In genomic region chr9:100160021-100160420, GRCh38 we compare ENCODE assay signal across 21 cellular contexts.
DNase-seq lines count a peak whose midpoint lies in the region; ATAC-seq and TF ChIP-seq lines count a peak whose summit lies in the region.
"Had no signal": no experiment of that assay in that cellular context is flagged by ENCODE, and none has a peak within 500 bp of the region (broad histone marks: within the 10 kb centered on the region; RNA-seq: fewer than 3 reads in every experiment).

No MANE protein-coding gene starts in this region.

- no peak for TF ChIP-seq POLR2A in uterus (IDR thresholded peaks at IDR 0.05)

- H3K4me3 ChIP-seq in choroid plexus epithelial cell (ENCODE audit: low read depth, low read length) (no peak overlapping the region), uterus (no peak overlapping the region)
- H3K4me3 ChIP-seq: SJSA1, smooth muscle cell had no signal

- intact Hi-C loops in uterus (cut with DNase I; ENCODE audit: low total_unique reads) = no loop called here

- H3K4me1 Mint-ChIP-seq in stimulated activated naive B cell treated with anti-CD40 and anti-IgM and Interleukin-4, amounts not matched to agents 10 μg/mL and 1 μg/mL and 100 μg/mL, for 72 hours = peaks cover 11 to 13% of the 10 kb centered on the region in 2 donors
- H3K4me1 Mint-ChIP-seq: activated CD4-positive, alpha-beta T cell treated with anti-CD3 and anti-CD28 coated beads for 36 hours; activated CD8-positive, alpha-beta memory T cell treated with anti-CD3 and anti-CD28 coated beads, Interleukin-2, amount 10 ng/mL, durations not matched to agents 7 days and 5 days; natural killer cell had no signal

- DNase-seq in choroid plexus epithelial cell (ENCODE audit: low read depth) (peak; percentile 84), uterus (no peak), NCI-H2029 (lab: John Stamatoyannopoulos, UW) (no peak)
- no peak for DNase-seq in stimulated activated naive B cell treated with anti-CD40 and anti-IgM and Interleukin-4, amounts not matched to agents 10 μg/mL and 1 μg/mL and 100 μg/mL, for 72 hours
- DNase-seq: activated CD4-positive, alpha-beta T cell treated with anti-CD3 and anti-CD28 coated beads for 36 hours; activated CD8-positive, alpha-beta memory T cell treated with anti-CD3 and anti-CD28 coated beads, Interleukin-2, amount 10 ng/mL, durations not matched to agents 7 days and 5 days; activated effector memory CD4-positive, alpha-beta T cell treated with Interleukin-2 at 50 U/mL for 16 hours; AML-193; effector CD4-positive, alpha-beta T cell; islet precursor cell; mesenchymal stem cell; natural killer cell; NCI-H2171 treated with DMSO at 0.1 percent for 48 hours; NCI-H774; posterior cingulate gyrus; stimulated activated CD8-positive, alpha-beta memory T cell treated with anti-CD3 and anti-CD28 coated beads, Interleukin-4, amount 100 ng/mL, for 48 hours had no signal

- peaks cover 26% of the 10 kb centered on the region in 2 donors for H3K36me3 Mint-ChIP-seq in stimulated activated naive B cell treated with anti-CD40 and anti-IgM and Interleukin-4, amounts not matched to agents 10 μg/mL and 1 μg/mL and 100 μg/mL, for 72 hours
- H3K36me3 Mint-ChIP-seq: natural killer cell had no signal

- H3K27ac ChIP-seq in uterus = no peak overlapping the region
- H3K27ac ChIP-seq: SJSA1 had no signal

- ATAC-seq in GM18868 (IDR thresholded peaks at IDR 0.05; ENCODE audit: unreplicated experiment) = peak; percentile 77
- peak; percentile 52 for ATAC-seq in HG03432 (IDR thresholded peaks at IDR 0.05; ENCODE audit: unreplicated experiment)
- peak; percentile 52 to 60 for ATAC-seq in stimulated activated naive B cell treated with anti-CD40 and anti-IgM and Interleukin-4, amounts not matched to agents 10 μg/mL and 1 μg/mL and 100 μg/mL, for 72 hours (replicated peaks)
- ATAC-seq in GM21528 (IDR thresholded peaks at IDR 0.05; ENCODE audit: low FRiP score, unreplicated experiment) = no peak
- ATAC-seq: activated CD4-positive, alpha-beta T cell treated with anti-CD3 and anti-CD28 coated beads for 36 hours; activated CD8-positive, alpha-beta memory T cell treated with anti-CD3 and anti-CD28 coated beads, Interleukin-2, amount 10 ng/mL, durations not matched to agents 7 days and 5 days; natural killer cell had no signal

- H3K4me3 Mint-ChIP-seq in stimulated activated naive B cell treated with anti-CD40 and anti-IgM and Interleukin-4, amounts not matched to agents 10 μg/mL and 1 μg/mL and 100 μg/mL, for 72 hours = no peak overlapping the region
- H3K4me3 Mint-ChIP-seq: activated CD4-positive, alpha-beta T cell treated with anti-CD3 and anti-CD28 coated beads for 36 hours; activated CD8-positive, alpha-beta memory T cell treated with anti-CD3 and anti-CD28 coated beads, Interleukin-2, amount 10 ng/mL, durations not matched to agents 7 days and 5 days; natural killer cell had no signal

- H3K27me3 ChIP-seq in uterus = no peaks in the 10 kb centered on the region
- H3K27me3 ChIP-seq: SJSA1 had no signal

- H3K27ac Mint-ChIP-seq in stimulated activated naive B cell treated with anti-CD40 and anti-IgM and Interleukin-4, amounts not matched to agents 10 μg/mL and 1 μg/mL and 100 μg/mL, for 72 hours = no peak overlapping the region
- H3K27ac Mint-ChIP-seq: activated CD4-positive, alpha-beta T cell treated with anti-CD3 and anti-CD28 coated beads for 36 hours; activated CD8-positive, alpha-beta memory T cell treated with anti-CD3 and anti-CD28 coated beads, Interleukin-2, amount 10 ng/mL, durations not matched to agents 7 days and 5 days; natural killer cell had no signal

- no peaks in the 10 kb centered on the region for H3K36me3 ChIP-seq in uterus
- H3K36me3 ChIP-seq: SJSA1 had no signal

- no peaks in the 10 kb centered on the region for H3K9me3 Mint-ChIP-seq in stimulated activated naive B cell treated with anti-CD40 and anti-IgM and Interleukin-4, amounts not matched to agents 10 μg/mL and 1 μg/mL and 100 μg/mL, for 72 hours
- H3K9me3 Mint-ChIP-seq: natural killer cell had no signal

- no peaks in the 10 kb centered on the region for H3K9me3 ChIP-seq in uterus
- H3K9me3 ChIP-seq: SJSA1 had no signal

- no peaks in the 10 kb centered on the region for H3K27me3 Mint-ChIP-seq in stimulated activated naive B cell treated with anti-CD40 and anti-IgM and Interleukin-4, amounts not matched to agents 10 μg/mL and 1 μg/mL and 100 μg/mL, for 72 hours
- H3K27me3 Mint-ChIP-seq: activated CD4-positive, alpha-beta T cell treated with anti-CD3 and anti-CD28 coated beads for 36 hours; activated CD8-positive, alpha-beta memory T cell treated with anti-CD3 and anti-CD28 coated beads, Interleukin-2, amount 10 ng/mL, durations not matched to agents 7 days and 5 days had no signal

- H3K4me1 ChIP-seq in uterus = no peaks in the 10 kb centered on the region
- H3K4me1 ChIP-seq: SJSA1 had no signal

- TF ChIP-seq CTCF in choroid plexus epithelial cell (conservative IDR thresholded peaks at IDR 0.05; ENCODE audit: low read depth, low read length) (no peak), uterus (IDR thresholded peaks at IDR 0.05) (no peak)
